ENCODE assay signal across 13 cellular contexts in the genomic region with DNA sequence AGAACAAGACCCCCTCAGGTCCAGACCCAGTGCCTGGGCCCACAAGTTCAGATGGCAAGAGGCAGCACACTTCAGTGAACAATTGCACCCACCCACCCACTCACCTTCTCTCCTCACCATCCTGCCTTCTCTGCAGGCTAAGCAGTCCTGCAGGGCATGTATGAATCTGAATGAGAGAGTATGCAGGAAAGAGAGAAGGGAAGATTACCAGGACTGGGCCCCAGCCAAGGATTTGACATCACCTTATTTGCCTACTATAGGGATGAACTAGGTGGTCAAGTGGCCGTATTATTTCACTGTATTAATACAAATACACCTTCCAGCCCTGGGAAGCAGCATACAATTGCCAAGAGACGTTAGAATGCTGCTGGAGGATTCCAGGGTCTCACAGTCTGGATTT. TPM values are rescaled to one million over a fixed set of nuclear protein-coding genes. Genes with fewer than 3 reads are reported as not detected.
DNase-seq lines count a peak whose midpoint lies in the region; ATAC-seq and TF ChIP-seq lines count a peak whose summit lies in the region.
"Had no signal": no experiment of that assay in that cellular context is flagged by ENCODE, and none has a peak within 500 bp of the region (broad histone marks: within the 10 kb centered on the region; RNA-seq: fewer than 3 reads in every experiment).

No MANE protein-coding gene starts in this region.

- peaks cover 5% of the 10 kb centered on the region for H3K27me3 Mint-ChIP-seq in CD4-positive, CD25-positive, alpha-beta regulatory T cell
- no peaks in the 10 kb centered on the region for H3K27me3 Mint-ChIP-seq in Caco-2 (ENCODE audit: insufficient read depth, unreplicated experiment)
- H3K27me3 Mint-ChIP-seq in natural killer cell (ENCODE audit: low read depth in 2 of 2): no peaks in the 10 kb centered on the region

- H3K36me3 Mint-ChIP-seq in CD4-positive, CD25-positive, alpha-beta regulatory T cell: peaks cover 25% of the 10 kb centered on the region
- H3K36me3 Mint-ChIP-seq in Caco-2 (ENCODE audit: insufficient read depth, unreplicated experiment): peaks cover 34% of the 10 kb centered on the region
- H3K36me3 Mint-ChIP-seq in natural killer cell: no peaks in the 10 kb centered on the region

- H3K9ac ChIP-seq in adipocyte (ENCODE audit: low read length): no peak overlapping the region

- H3K27me3 ChIP-seq in CD4-positive, CD25-positive, alpha-beta regulatory T cell (ENCODE audit: control insufficient read depth, insufficient read depth, low read length): no peaks in the 10 kb centered on the region
- H3K27me3 ChIP-seq in Caco-2 (replicated peaks; ENCODE audit: control insufficient read depth, insufficient read depth, low read length) (no peaks in the 10 kb centered on the region), adipocyte (replicated peaks; ENCODE audit: control insufficient read depth, insufficient read depth, low read length) (no peaks in the 10 kb centered on the region)

- peaks cover 5 to 25% (median 15%) of the 10 kb centered on the region in 7 donors for H3K9me3 Mint-ChIP-seq in CD4-positive, CD25-positive, alpha-beta regulatory T cell
- peaks cover 6% of the 10 kb centered on the region for H3K9me3 Mint-ChIP-seq in Caco-2 (ENCODE audit: unreplicated experiment)
- no peaks in the 10 kb centered on the region for H3K9me3 Mint-ChIP-seq in natural killer cell

- H3K27ac ChIP-seq in CD4-positive, CD25-positive, alpha-beta regulatory T cell (ENCODE audit: insufficient read depth, low read length, poor library complexity, severe bottlenecking): no peak overlapping the region
- H3K27ac ChIP-seq: C4-2B had no signal

- no TSS peak for BruUV-seq in Caco-2 (replicated peaks; lab: Mats Ljungman, UMichigan)

- H3K9me3 ChIP-seq in CD4-positive, CD25-positive, alpha-beta regulatory T cell (ENCODE audit: control insufficient read depth in 2 of 2, low read length in 2 of 2): peaks cover 14 to 29% of the 10 kb centered on the region in 2 experiments
- H3K9me3 ChIP-seq in Caco-2: 0 out of 2 replicates have a peak, but pooled peaks cover 8% of the 10 kb centered on the region
- H3K9me3 ChIP-seq in adipocyte (ENCODE audit: control insufficient read depth, low read length): peaks cover 1% of the 10 kb centered on the region

- peaks cover 7 to 38% (median 16%) of the 10 kb centered on the region in 4 donors for H3K4me1 Mint-ChIP-seq in CD4-positive, CD25-positive, alpha-beta regulatory T cell
- H3K4me1 Mint-ChIP-seq in Caco-2 (ENCODE audit: low read depth, unreplicated experiment) (no peaks in the 10 kb centered on the region), natural killer cell (peaks cover 37% of the 10 kb centered on the region in 2 donors)

- DNase-seq in CD4-positive, CD25-positive, alpha-beta regulatory T cell: no peak
- DNase-seq in Caco-2 (no peak), adipocyte (ENCODE audit: low read depth) (no peak), natural killer cell (no peak)
- DNase-seq in NK-92 treated with Interleukin-12 subunit alpha and Interleukin-12 subunit beta, amount 100 ng/mL, for 24 hours (lab: John Stamatoyannopoulos, UW): no peak
- DNase-seq: GDM1, NCI-H1436 had no signal

- H3K4me3 ChIP-seq in CD4-positive, CD25-positive, alpha-beta regulatory T cell (ENCODE audit: low read depth, low read length): peak overlapping the region; percentile 61
- H3K4me3 ChIP-seq in Caco-2 (ENCODE audit: low read depth, low read length) (peak overlapping the region; percentile 97; the same call in 1 of the 2 replicates), adipocyte (ENCODE audit: low read length) (peak overlapping the region; percentile 98)

- POLR2A ChIA-PET in Caco-2 (lab: Charles Lee): no interaction called here

- intact Hi-C loops in Caco-2 (cut with micrococcal nuclease; ENCODE audit: unreplicated experiment) (loop anchor here (10.0 kb wide), 1 partner anchor 139 kb away; no protein-coding TSS in a partner anchor), natural killer cell (cut with micrococcal nuclease) (loop anchor here (5.0 kb wide), 1 partner anchor 213 kb away; the partner anchor contains the start of gene ZNF718)

- H3K27ac Mint-ChIP-seq in CD4-positive, CD25-positive, alpha-beta regulatory T cell: peak overlapping the region; percentile 20 to 65 (median 20)
- no peak overlapping the region for H3K27ac Mint-ChIP-seq in Caco-2 (ENCODE audit: unreplicated experiment)
- peak overlapping the region; percentile 34 to 47 for H3K27ac Mint-ChIP-seq in natural killer cell

- H3K36me3 ChIP-seq in CD4-positive, CD25-positive, alpha-beta regulatory T cell (ENCODE audit: control insufficient read depth, insufficient read depth, low read length): peaks cover 6% of the 10 kb centered on the region
- H3K36me3 ChIP-seq in Caco-2 (ENCODE audit: control insufficient read depth, insufficient read depth, low read length) (peaks cover 4% of the 10 kb centered on the region), adipocyte (ENCODE audit: control insufficient read depth, insufficient read depth, low read length, severe bottlenecking) (no peaks in the 10 kb centered on the region)

- CTCF ChIA-PET in Caco-2 (lab: Charles Lee): no interaction called here

- TF ChIP-seq CTCF in Caco-2 (IDR thresholded peaks at IDR 0.05; ENCODE audit: insufficient read depth in 1 of 2, low read depth in 1 of 2, low read length in 1 of 2, severe bottlenecking in 1 of 2, unreplicated experiment in 1 of 2) (no peak), natural killer cell (IDR thresholded peaks at IDR 0.05) (no peak)

- peaks cover 24% of the 10 kb centered on the region for H3K4me1 ChIP-seq in CD4-positive, CD25-positive, alpha-beta regulatory T cell (ENCODE audit: control insufficient read depth, insufficient read depth, low read length, poor library complexity, severe bottlenecking)
- H3K4me1 ChIP-seq in Caco-2 (0 out of 2 replicates have a peak, but pooled peaks cover 4% of the 10 kb centered on the region), adipocyte (ENCODE audit: control insufficient read depth, insufficient read depth, low read length) (peaks cover 16% of the 10 kb centered on the region)

- no peak for ATAC-seq in CD4-positive, CD25-positive, alpha-beta regulatory T cell (ENCODE audit: low read depth in 2 of 2)
- no peak for ATAC-seq in natural killer cell
- no peak for ATAC-seq in GM19395 (IDR thresholded peaks at IDR 0.05; ENCODE audit: unreplicated experiment)
- no peak for ATAC-seq in HG02571 (IDR thresholded peaks at IDR 0.05; ENCODE audit: unreplicated experiment)
- no peak for ATAC-seq in HG02938 (IDR thresholded peaks at IDR 0.05; ENCODE audit: unreplicated experiment)
- ATAC-seq: Panc1 had no signal

- peak overlapping the region; percentile 85 to 92 (median 86) for H3K4me3 Mint-ChIP-seq in CD4-positive, CD25-positive, alpha-beta regulatory T cell
- H3K4me3 Mint-ChIP-seq in Caco-2 (ENCODE audit: unreplicated experiment): peak overlapping the region; percentile 67
- peak overlapping the region; percentile 45 for H3K4me3 Mint-ChIP-seq in natural killer cell

RNA-seq across cellular contexts. Expression of gene ZNF141, which starts 2.1 kb away (rescaled TPM):
- total RNA-seq in CD4-positive, CD25-positive, alpha-beta regulatory T cell: 17.3 TPM
- 10 to 100 TPM in 3 of 4 donors, 1 to 10 TPM in 1; 8.2 to 12.0 (median 10.7) TPM for polyA plus RNA-seq in CD4-positive, CD25-positive, alpha-beta regulatory T cell
- 28.4 and 32.5 TPM in 2 replicates for total RNA-seq in Caco-2 (2022)
- total RNA-seq in natural killer cell: 10 to 100 TPM; 20.1 to 24.4 (median 23.6) TPM

RNA-seq across cellular contexts. Expression of gene ZNF732, which starts 30.2 kb away (rescaled TPM):
- total RNA-seq in CD4-positive, CD25-positive, alpha-beta regulatory T cell: not detected
- not detected for polyA plus RNA-seq in CD4-positive, CD25-positive, alpha-beta regulatory T cell
- not detected in 2 replicates for total RNA-seq in Caco-2 (2022)
- not detected for total RNA-seq in natural killer cell
- total RNA-seq: NCI-H460 had no signal
